ENCODE assay signal across 27 cellular contexts in the genomic region with DNA sequence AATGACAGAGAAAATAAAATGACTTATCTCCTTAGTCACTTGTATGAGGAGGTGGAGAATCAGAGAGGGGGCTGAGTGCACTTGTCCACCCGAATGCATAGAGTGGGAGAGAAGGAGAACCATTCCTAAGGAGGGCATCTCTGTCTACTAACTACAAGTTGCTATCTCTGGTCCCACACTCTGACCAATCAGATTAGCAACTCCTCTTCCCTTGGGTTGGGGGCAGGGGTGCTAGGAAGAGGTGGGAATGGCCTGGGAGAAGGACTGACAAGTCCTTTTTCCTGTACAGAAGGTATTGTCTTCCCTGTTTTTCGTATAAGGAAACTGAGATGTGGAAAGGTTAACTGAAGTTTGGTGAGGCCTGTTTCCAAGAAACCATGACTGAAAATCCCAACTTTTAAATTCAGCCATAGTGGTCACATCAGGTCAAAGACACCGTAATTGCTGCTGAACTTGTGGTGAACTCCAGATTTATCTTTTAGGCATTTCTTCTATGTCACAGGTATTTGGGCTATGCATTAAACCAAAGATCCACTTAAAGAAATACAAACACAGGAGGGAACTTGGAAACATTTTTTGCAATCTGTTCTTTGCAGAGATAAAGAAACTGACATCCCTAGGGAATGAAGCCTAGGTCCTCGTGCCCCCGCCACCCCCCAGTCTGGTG.
DNase-seq lines count a peak whose midpoint lies in the region; ATAC-seq and TF ChIP-seq lines count a peak whose summit lies in the region.
"Had no signal": no experiment of that assay in that cellular context is flagged by ENCODE, and none has a peak within 500 bp of the region (broad histone marks: within the 10 kb centered on the region; RNA-seq: fewer than 3 reads in every experiment).

No MANE protein-coding gene starts in this region.

- no peak overlapping the region for H3K27ac Mint-ChIP-seq in effector memory CD8-positive, alpha-beta T cell
- H3K27ac Mint-ChIP-seq: activated CD8-positive, alpha-beta T cell treated with anti-CD3 and anti-CD28 coated beads, Interleukin-2, amount 10 ng/mL, durations not matched to agents 7 days and 5 days; activated naive CD4-positive, alpha-beta T cell treated with anti-CD3 and anti-CD28 coated beads, Interleukin-2, amount 50 U/mL, for 24 hours; activated T-helper 17 cell treated with anti-CD3 and anti-CD28 coated beads, Interleukin-2, amount 50 U/mL, for 72 hours; CD14-positive monocyte; H9; naive thymus-derived CD4-positive, alpha-beta T cell had no signal

- H3K4me1 Mint-ChIP-seq in effector memory CD8-positive, alpha-beta T cell (ENCODE audit: low read depth in 2 of 2), result peaks cover 0 to 5% of the 10 kb centered on the region in 2 donors

- H3K4me3 ChIP-seq in fibroblast of the aortic adventitia (ENCODE audit: low read depth, low read length) (no peak overlapping the region), retinal pigment epithelial cell (ENCODE audit: low read length) (no peak overlapping the region)
- H3K4me3 ChIP-seq: colonic mucosa, MG63, prostate gland, tibial nerve had no signal

- peak; percentile 17; the same call in 2 of the 3 replicates for ATAC-seq in SK-N-SH treated with all-trans-retinoic acid at 6 μM for 48 hours
- ATAC-seq in effector memory CD8-positive, alpha-beta T cell (replicated peaks), result no peak
- ATAC-seq: activated CD8-positive, alpha-beta T cell treated with anti-CD3 and anti-CD28 coated beads, Interleukin-2, amount 10 ng/mL, durations not matched to agents 7 days and 5 days; activated T-helper 17 cell treated with anti-CD3 and anti-CD28 coated beads, Interleukin-2, amount 50 U/mL, for 72 hours; naive thymus-derived CD4-positive, alpha-beta T cell; Panc1 had no signal

- H3K9me3 Mint-ChIP-seq in effector memory CD8-positive, alpha-beta T cell, result no peaks in the 10 kb centered on the region
- H3K9me3 Mint-ChIP-seq: activated naive CD4-positive, alpha-beta T cell treated with anti-CD3 and anti-CD28 coated beads, Interleukin-2, amount 50 U/mL, for 24 hours; activated T-helper 17 cell treated with anti-CD3 and anti-CD28 coated beads, Interleukin-2, amount 50 U/mL, for 72 hours; H9 had no signal

- H3K4me3 Mint-ChIP-seq in effector memory CD8-positive, alpha-beta T cell, result no peak overlapping the region
- H3K4me3 Mint-ChIP-seq: activated CD8-positive, alpha-beta T cell treated with anti-CD3 and anti-CD28 coated beads, Interleukin-2, amount 10 ng/mL, durations not matched to agents 7 days and 5 days; activated naive CD4-positive, alpha-beta T cell treated with anti-CD3 and anti-CD28 coated beads, Interleukin-2, amount 50 U/mL, for 24 hours; activated T-helper 17 cell treated with anti-CD3 and anti-CD28 coated beads, Interleukin-2, amount 50 U/mL, for 72 hours; CD14-positive monocyte; H9; naive thymus-derived CD4-positive, alpha-beta T cell had no signal

- TF ChIP-seq CTCF in fibroblast of the aortic adventitia (IDR thresholded peaks at IDR 0.05; ENCODE audit: insufficient read depth, low read length), result no peak
- TF ChIP-seq CTCF in retinal pigment epithelial cell (conservative IDR thresholded peaks at IDR 0.05; ENCODE audit: low read depth, low read length), result no peak

- DNase-seq in EL, result peak; percentile 45
- DNase-seq in fibroblast of the aortic adventitia (ENCODE audit: low read depth), result peak; percentile 48
- DNase-seq in retinal pigment epithelial cell (ENCODE audit: low read depth), result peak; percentile 43
- no peak for DNase-seq in effector memory CD8-positive, alpha-beta T cell
- DNase-seq in stimulated activated CD8-positive, alpha-beta memory T cell treated with anti-CD3 and anti-CD28 coated beads, Interleukin-4, amount 100 ng/mL, for 48 hours, result no peak
- DNase-seq in mesenteric fat pad (ENCODE audit: low spot score), result no peak
- DNase-seq: activated CD4-positive, alpha-beta T cell treated with anti-CD3 and anti-CD28 coated beads for 1 hour; activated CD8-positive, alpha-beta T cell treated with anti-CD3 and anti-CD28 coated beads, Interleukin-2, amount 10 ng/mL, durations not matched to agents 7 days and 5 days; effector CD4-positive, alpha-beta T cell; H9; kidney; MG63; naive thymus-derived CD4-positive, alpha-beta T cell; NCI-H1417 treated with DMSO at 0.1 percent for 48 hours; NCI-H2081; NCI-H345; nucleus accumbens; Right ventricle myocardium superior; stimulated activated CD4-positive, alpha-beta T cell treated with anti-CD3 and anti-CD28 coated beads, Interleukin-4, amount 100 ng/mL, for 24 hours had no signal

- no peaks in the 10 kb centered on the region for H3K27me3 Mint-ChIP-seq in effector memory CD8-positive, alpha-beta T cell
- H3K27me3 Mint-ChIP-seq: activated naive CD4-positive, alpha-beta T cell treated with anti-CD3 and anti-CD28 coated beads, Interleukin-2, amount 50 U/mL, for 24 hours; activated T-helper 17 cell treated with anti-CD3 and anti-CD28 coated beads, Interleukin-2, amount 50 U/mL, for 72 hours had no signal

- H3K36me3 Mint-ChIP-seq in effector memory CD8-positive, alpha-beta T cell (ENCODE audit: insufficient read depth), result no peaks in the 10 kb centered on the region
- H3K36me3 Mint-ChIP-seq: activated naive CD4-positive, alpha-beta T cell treated with anti-CD3 and anti-CD28 coated beads, Interleukin-2, amount 50 U/mL, for 24 hours; CD14-positive monocyte had no signal

TF ChIP-seq in SK-N-SH treated with all-trans-retinoic acid at 6 μM for 48 hours, 23 proteins besides CTCF, POLR2A, EP300 and RAD21:
- TF ChIP-seq OSR1 (CRISPR knock-in tag; IDR thresholded peaks at IDR 0.05) (no peak), ZNF8 (CRISPR knock-in tag; IDR thresholded peaks at IDR 0.05) (no peak), PPARA (CRISPR knock-in tag; IDR thresholded peaks at IDR 0.05; ENCODE audit: borderline replicate concordance) (no peak), TOX (CRISPR knock-in tag; IDR thresholded peaks at IDR 0.05; ENCODE audit: borderline replicate concordance) (no peak), ZFP30 (CRISPR knock-in tag; IDR thresholded peaks at IDR 0.05) (no peak), RARB (CRISPR knock-in tag; IDR thresholded peaks at IDR 0.05) (no peak), ZNF565 (CRISPR knock-in tag; conservative IDR thresholded peaks at IDR 0.05; ENCODE audit: low read depth) (no peak), SNAI2 (CRISPR knock-in tag; IDR thresholded peaks at IDR 0.05) (no peak), CSDC2 (CRISPR knock-in tag; IDR thresholded peaks at IDR 0.05) (peak; percentile 91), ARNTL (CRISPR knock-in tag; IDR thresholded peaks at IDR 0.05; ENCODE audit: borderline replicate concordance, low read depth) (no peak), ESRRG (CRISPR knock-in tag; IDR thresholded peaks at IDR 0.05) (no peak), ZNF70 (CRISPR knock-in tag; IDR thresholded peaks at IDR 0.05) (no peak), TCF4 (CRISPR knock-in tag; IDR thresholded peaks at IDR 0.05; ENCODE audit: borderline replicate concordance) (no peak), BACH2 (CRISPR knock-in tag; IDR thresholded peaks at IDR 0.05; ENCODE audit: borderline replicate concordance) (no peak), ISL1 (CRISPR knock-in tag; IDR thresholded peaks at IDR 0.05) (peak; percentile 72; the same call in 1 of the 2 replicates)
- TF ChIP-seq, protein P1, sequence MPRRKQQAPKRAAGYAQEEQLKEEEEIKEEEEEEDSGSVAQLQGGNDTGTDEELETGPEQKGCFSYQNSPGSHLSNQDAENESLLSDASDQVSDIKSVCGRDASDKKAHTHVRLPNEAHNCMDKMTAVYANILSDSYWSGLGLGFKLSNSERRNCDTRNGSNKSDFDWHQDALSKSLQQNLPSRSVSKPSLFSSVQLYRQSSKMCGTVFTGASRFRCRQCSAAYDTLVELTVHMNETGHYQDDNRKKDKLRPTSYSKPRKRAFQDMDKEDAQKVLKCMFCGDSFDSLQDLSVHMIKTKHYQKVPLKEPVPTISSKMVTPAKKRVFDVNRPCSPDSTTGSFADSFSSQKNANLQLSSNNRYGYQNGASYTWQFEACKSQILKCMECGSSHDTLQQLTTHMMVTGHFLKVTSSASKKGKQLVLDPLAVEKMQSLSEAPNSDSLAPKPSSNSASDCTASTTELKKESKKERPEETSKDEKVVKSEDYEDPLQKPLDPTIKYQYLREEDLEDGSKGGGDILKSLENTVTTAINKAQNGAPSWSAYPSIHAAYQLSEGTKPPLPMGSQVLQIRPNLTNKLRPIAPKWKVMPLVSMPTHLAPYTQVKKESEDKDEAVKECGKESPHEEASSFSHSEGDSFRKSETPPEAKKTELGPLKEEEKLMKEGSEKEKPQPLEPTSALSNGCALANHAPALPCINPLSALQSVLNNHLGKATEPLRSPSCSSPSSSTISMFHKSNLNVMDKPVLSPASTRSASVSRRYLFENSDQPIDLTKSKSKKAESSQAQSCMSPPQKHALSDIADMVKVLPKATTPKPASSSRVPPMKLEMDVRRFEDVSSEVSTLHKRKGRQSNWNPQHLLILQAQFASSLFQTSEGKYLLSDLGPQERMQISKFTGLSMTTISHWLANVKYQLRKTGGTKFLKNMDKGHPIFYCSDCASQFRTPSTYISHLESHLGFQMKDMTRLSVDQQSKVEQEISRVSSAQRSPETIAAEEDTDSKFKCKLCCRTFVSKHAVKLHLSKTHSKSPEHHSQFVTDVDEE (CRISPR knock-in tag; IDR thresholded peaks at IDR 0.05), result no peak
- TF ChIP-seq, protein P2, sequence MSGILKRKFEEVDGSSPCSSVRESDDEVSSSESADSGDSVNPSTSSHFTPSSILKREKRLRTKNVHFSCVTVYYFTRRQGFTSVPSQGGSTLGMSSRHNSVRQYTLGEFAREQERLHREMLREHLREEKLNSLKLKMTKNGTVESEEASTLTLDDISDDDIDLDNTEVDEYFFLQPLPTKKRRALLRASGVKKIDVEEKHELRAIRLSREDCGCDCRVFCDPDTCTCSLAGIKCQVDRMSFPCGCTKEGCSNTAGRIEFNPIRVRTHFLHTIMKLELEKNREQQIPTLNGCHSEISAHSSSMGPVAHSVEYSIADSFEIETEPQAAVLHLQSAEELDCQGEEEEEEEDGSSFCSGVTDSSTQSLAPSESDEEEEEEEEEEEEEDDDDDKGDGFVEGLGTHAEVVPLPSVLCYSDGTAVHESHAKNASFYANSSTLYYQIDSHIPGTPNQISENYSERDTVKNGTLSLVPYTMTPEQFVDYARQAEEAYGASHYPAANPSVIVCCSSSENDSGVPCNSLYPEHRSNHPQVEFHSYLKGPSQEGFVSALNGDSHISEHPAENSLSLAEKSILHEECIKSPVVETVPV (CRISPR knock-in tag; IDR thresholded peaks at IDR 0.05), result no peak

Comparison
In these comparisons a context has a peak if more than half of its experiments do, and no peak if none do; other contexts are left out.
1. DNase-seq: peak in EL (single experiment), fibroblast of the aortic adventitia (single experiment) and retinal pigment epithelial cell (single experiment); none in effector memory CD8-positive, alpha-beta T cell (0 of 3), stimulated activated CD8-positive, alpha-beta memory T cell treated with anti-CD3 and anti-CD28 coated beads, Interleukin-4, amount 100 ng/mL, for 48 hours (single experiment) and mesenteric fat pad (single experiment).